Comparison of ENCODE assay signal across 39 cellular contexts in the genomic region with DNA sequence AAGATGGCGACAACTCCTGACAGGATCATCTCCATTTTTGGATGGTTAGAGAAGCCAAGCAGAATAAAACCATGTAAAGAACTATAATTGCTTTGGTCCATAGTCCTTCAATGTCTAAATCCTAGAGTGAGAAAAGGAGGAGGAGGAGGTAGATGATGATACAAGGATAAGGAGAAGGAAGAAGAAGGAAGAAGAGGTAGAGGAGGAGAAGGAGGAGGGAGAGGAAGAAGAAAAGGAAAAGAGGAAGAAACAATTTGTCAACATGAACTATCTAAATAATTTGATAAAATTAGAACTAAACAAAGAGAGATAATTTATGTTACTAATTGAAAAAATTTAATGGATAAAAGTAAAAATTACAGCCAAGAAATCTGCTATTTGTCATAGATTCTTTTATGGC. TPM values are rescaled to one million over a fixed set of nuclear protein-coding genes. Genes with fewer than 3 reads are reported as not detected.
"Had no signal": no experiment of that assay in that cellular context is flagged by ENCODE, and none has a peak within 500 bp of the region (broad histone marks: within the 10 kb centered on the region; RNA-seq: fewer than 3 reads in every experiment).

A gene with protein sequence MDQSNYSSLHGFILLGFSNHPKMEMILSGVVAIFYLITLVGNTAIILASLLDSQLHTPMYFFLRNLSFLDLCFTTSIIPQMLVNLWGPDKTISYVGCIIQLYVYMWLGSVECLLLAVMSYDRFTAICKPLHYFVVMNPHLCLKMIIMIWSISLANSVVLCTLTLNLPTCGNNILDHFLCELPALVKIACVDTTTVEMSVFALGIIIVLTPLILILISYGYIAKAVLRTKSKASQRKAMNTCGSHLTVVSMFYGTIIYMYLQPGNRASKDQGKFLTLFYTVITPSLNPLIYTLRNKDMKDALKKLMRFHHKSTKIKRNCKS (minus strand): TSS at position 101 of the 400 bp plus-strand sequence. CDS start 0 bp downstream, at position 101.

- H3K9me3 ChIP-seq: MG63 had no signal

- H3K4me3 ChIP-seq: MG63 had no signal

- H3K36me3 ChIP-seq: MG63 had no signal

- DNase-seq: Karpas-422, Kasumi-1, MG63, MM.1S, MV-4-11, NCI-H1048, NCI-H1092, NCI-H1092 treated with DMSO at 0.1 percent for 48 hours, NCI-H1105, NCI-H1105 treated with DMSO at 0.1 percent for 48 hours, NCI-H1417, NCI-H1417 treated with DMSO at 0.1 percent for 48 hours, NCI-H1436, NCI-H1436 treated with DMSO at 0.1 percent for 48 hours, NCI-H146, NCI-H1694, NCI-H1694 treated with DMSO at 0.1 percent for 48 hours, NCI-H187, NCI-H187 treated with DMSO at 0.1 percent for 48 hours, NCI-H1930, NCI-H2029, NCI-H2029 treated with DMSO at 0.1 percent for 48 hours, NCI-H2081, NCI-H2081 treated with DMSO at 0.1 percent for 48 hours, NCI-H2107, NCI-H2171, NCI-H2171 treated with DMSO at 0.1 percent for 48 hours, NCI-H2227 treated with DMSO at 0.1 percent for 48 hours, NCI-H226, NCI-H345, NCI-H446, NCI-H446 treated with DMSO at 0.1 percent for 48 hours, NCI-H510A, NCI-H510A treated with DMSO at 0.1 percent for 48 hours, NCI-H524 had no signal

RNA-seq across cellular contexts. Expression of the gene that starts here (rescaled TPM):
- total RNA-seq: LHCN-M2, M059J, MCF 10A, NCI-H460 had no signal
